ENCODE assay signal across 7 cellular contexts in the genomic region with DNA sequence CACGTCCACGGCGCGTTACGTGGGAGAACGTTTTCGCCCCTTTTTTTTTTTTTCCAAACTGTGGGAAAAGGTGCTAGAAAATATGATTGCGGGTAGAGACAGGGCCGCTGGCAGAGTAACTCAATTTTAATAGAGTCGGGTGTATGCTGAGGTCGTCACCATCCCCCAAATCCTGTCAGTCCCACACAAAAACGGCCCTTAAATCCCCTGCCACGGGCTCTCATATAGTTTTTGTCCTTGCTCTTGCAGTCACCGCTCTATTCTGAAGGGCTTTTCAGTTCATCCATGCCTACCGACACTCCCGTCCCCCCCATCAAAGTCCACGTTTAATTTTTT. TPM values are rescaled to one million over a fixed set of nuclear protein-coding genes. Genes with fewer than 3 reads are reported as not detected.
DNase-seq lines count a peak whose midpoint lies in the region; ATAC-seq and TF ChIP-seq lines count a peak whose summit lies in the region.

No MANE protein-coding gene starts in this region.

- TF ChIP-seq CTCF in RWPE1 (conservative IDR thresholded peaks at IDR 0.05; ENCODE audit: low read depth) (no peak), esophagus muscularis mucosa (IDR thresholded peaks at IDR 0.05) (no peak), osteoblast (IDR thresholded peaks at IDR 0.05; ENCODE audit: extremely low read depth, low read depth, low read length) (no peak)

- H3K27ac ChIP-seq in RWPE1 (peak overlapping the region; percentile 95), esophagus muscularis mucosa (replicated peaks in 1 of 4) (peak overlapping the region; percentile 85 to 96 (median 93)), osteoblast (ENCODE audit: low read depth, low read length) (peak overlapping the region; percentile 90)

- POLR2A ChIA-PET in RWPE1 (lab: Yijun Ruan, JAX; ENCODE audit: low non-redundant PET) = no interaction called here

- CTCF ChIA-PET in RWPE1 (lab: Yijun Ruan, JAX) = interaction anchor here (2.1 kb wide), 1 partner anchor 58 kb away, joined by 8 read pairs; no protein-coding TSS in a partner anchor

- DNase-seq in RWPE1 (ENCODE audit: low spot score) (no peak), esophagus muscularis mucosa (ENCODE audit: extremely low spot score) (no peak), osteoblast (ENCODE audit: insufficient read length, low spot score, missing footprints) (peak; percentile 67), hippocampal formation (lab: John Stamatoyannopoulos, UW) (no peak)

- peaks cover 0 to 43% (median 26%) of the 10 kb centered on the region in 4 donors for H3K4me1 ChIP-seq in esophagus muscularis mucosa
- peaks cover 9% of the 10 kb centered on the region for H3K4me1 ChIP-seq in osteoblast (ENCODE audit: insufficient read depth, low read length)

- no peak for TF ChIP-seq EP300 in esophagus muscularis mucosa (IDR thresholded peaks at IDR 0.05)

- peak; percentile 7 for ATAC-seq in GM21526 (IDR thresholded peaks at IDR 0.05; ENCODE audit: low FRiP score, unreplicated experiment)
- no peak for ATAC-seq in HG03521 (IDR thresholded peaks at IDR 0.05; ENCODE audit: unreplicated experiment)
- no peak for ATAC-seq in HG03439 (IDR thresholded peaks at IDR 0.05; ENCODE audit: unreplicated experiment)

- no peaks in the 10 kb centered on the region for H3K9me3 ChIP-seq in esophagus muscularis mucosa
- H3K9me3 ChIP-seq in osteoblast (ENCODE audit: low read depth, low read length) = no peaks in the 10 kb centered on the region

- 6% methylated on average over 17 of the region's 17 CpGs for WGBS in esophagus muscularis mucosa

- H2AFZ ChIP-seq in osteoblast (ENCODE audit: low read length) = peak overlapping the region; percentile 97

- TF ChIP-seq POLR2A in esophagus muscularis mucosa (IDR thresholded peaks at IDR 0.05; ENCODE audit: low read depth) = no peak

- H3K79me2 ChIP-seq in osteoblast (ENCODE audit: insufficient read depth, low read length) = peaks cover 39% of the 10 kb centered on the region

- peak overlapping the region; percentile 71 to 78 (median 73) for H3K4me3 ChIP-seq in esophagus muscularis mucosa
- H3K4me3 ChIP-seq in osteoblast (ENCODE audit: insufficient read depth, low read length) = peak overlapping the region; percentile 91

- H3K27me3 ChIP-seq in esophagus muscularis mucosa (peaks cover 0 to 4% (median 0%) of the 10 kb centered on the region in 4 donors), osteoblast (ENCODE audit: insufficient read depth, low read length) (peaks cover 26% of the 10 kb centered on the region)

- intact Hi-C loops in esophagus muscularis mucosa (cut with DNase I) = loop anchor here (10.0 kb wide), 2 partner anchors 349 to 379 kb away; a partner anchor contains a TSS

- peak overlapping the region; percentile 90 for H3K4me2 ChIP-seq in osteoblast (ENCODE audit: insufficient read depth, low read length)

- peaks cover 17% of the 10 kb centered on the region for H4K20me1 ChIP-seq in osteoblast (ENCODE audit: insufficient read depth, low read length)

- H3K36me3 ChIP-seq in esophagus muscularis mucosa (no peaks in the 10 kb centered on the region), osteoblast (ENCODE audit: insufficient read depth, low read length) (no peaks in the 10 kb centered on the region)

RNA-seq across cellular contexts. Expression of a gene that starts 0.8 kb away (rescaled TPM):
- 10 to 100 TPM; 20.0 to 29.9 (median 24.3) TPM for total RNA-seq in esophagus muscularis mucosa
- 34.7 and 37.1 TPM in 2 replicates for total RNA-seq in osteoblast
